In the genomic region with DNA sequence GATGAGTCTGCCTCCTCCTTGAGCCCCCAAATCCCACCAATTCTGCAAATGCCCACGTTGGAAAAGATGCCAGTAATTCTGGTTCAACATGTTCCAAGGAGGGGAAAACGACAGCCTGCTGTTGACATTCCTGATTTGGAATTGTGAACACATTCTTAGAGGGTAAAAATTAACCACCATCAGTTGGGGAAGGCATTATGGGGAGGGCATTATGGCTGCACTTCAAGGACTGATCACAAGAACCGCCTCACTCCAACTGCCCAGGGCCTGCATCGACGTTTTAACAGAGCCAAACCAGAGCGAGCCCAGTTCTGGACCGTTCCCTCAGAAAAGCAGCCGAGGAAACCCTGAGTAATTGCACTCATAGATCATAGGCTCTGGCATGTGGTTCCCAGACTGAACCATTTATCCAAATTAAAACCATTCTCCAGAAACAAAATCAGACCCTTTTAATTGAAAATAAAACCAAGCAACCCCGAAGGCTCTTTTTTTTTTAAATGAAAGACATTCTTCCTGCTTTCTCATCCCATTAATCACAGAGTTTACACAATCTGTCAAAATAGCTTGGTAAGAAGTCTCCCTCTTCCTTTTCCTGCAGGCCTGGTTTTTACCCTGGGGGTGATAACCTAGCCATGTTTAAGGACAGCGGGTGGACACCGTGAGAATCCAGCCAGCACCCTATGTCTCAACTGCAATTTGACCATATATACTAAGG, we compare ENCODE assay signal across 1 cellular context.
TF ChIP-seq lines count a peak whose summit lies in the region.

No MANE protein-coding gene starts in this region.

TF ChIP-seq in SK-N-SH, 30 proteins besides CTCF, POLR2A, EP300 and RAD21 (continued from another document):
- TF ChIP-seq, protein P1, sequence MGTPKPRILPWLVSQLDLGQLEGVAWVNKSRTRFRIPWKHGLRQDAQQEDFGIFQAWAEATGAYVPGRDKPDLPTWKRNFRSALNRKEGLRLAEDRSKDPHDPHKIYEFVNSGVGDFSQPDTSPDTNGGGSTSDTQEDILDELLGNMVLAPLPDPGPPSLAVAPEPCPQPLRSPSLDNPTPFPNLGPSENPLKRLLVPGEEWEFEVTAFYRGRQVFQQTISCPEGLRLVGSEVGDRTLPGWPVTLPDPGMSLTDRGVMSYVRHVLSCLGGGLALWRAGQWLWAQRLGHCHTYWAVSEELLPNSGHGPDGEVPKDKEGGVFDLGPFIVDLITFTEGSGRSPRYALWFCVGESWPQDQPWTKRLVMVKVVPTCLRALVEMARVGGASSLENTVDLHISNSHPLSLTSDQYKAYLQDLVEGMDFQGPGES (IDR thresholded peaks at IDR 0.05; ENCODE audit: low read depth, low read length): peak; percentile 21; the same call in 1 of the 2 replicates
- TF ChIP-seq NFIC (IDR thresholded peaks at IDR 0.05; ENCODE audit: borderline replicate concordance) (peak; percentile 86), FOXM1 (IDR thresholded peaks at IDR 0.05; ENCODE audit: low read depth) (peak; percentile 85; the same call in 1 of the 2 replicates), TAF1 (IDR thresholded peaks at IDR 0.05; ENCODE audit: borderline replicate concordance, low read depth, low read length) (no peak), MXI1 (IDR thresholded peaks at IDR 0.05; ENCODE audit: low read depth, low read length) (no peak), YY1 (IDR thresholded peaks at IDR 0.05; ENCODE audit: low read depth) (peak; percentile 38; the same call in 1 of the 2 replicates), TEAD4 (IDR thresholded peaks at IDR 0.05; ENCODE audit: borderline replicate concordance, insufficient read depth) (peak; percentile 93), RCOR1 (IDR thresholded peaks at IDR 0.05; ENCODE audit: low read length) (peak; percentile 100), CHD2 (IDR thresholded peaks at IDR 0.05; ENCODE audit: low read length, partially characterized antibody) (peak; percentile 65), JUND (IDR thresholded peaks at IDR 0.05) (peak; percentile 87), TCF12 (IDR thresholded peaks at IDR 0.05) (peak; percentile 100)
- TF ChIP-seq, protein P2, sequence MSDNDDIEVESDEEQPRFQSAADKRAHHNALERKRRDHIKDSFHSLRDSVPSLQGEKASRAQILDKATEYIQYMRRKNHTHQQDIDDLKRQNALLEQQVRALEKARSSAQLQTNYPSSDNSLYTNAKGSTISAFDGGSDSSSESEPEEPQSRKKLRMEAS (IDR thresholded peaks at IDR 0.05; ENCODE audit: low read depth): peak; percentile 87
- TF ChIP-seq, protein P3, sequence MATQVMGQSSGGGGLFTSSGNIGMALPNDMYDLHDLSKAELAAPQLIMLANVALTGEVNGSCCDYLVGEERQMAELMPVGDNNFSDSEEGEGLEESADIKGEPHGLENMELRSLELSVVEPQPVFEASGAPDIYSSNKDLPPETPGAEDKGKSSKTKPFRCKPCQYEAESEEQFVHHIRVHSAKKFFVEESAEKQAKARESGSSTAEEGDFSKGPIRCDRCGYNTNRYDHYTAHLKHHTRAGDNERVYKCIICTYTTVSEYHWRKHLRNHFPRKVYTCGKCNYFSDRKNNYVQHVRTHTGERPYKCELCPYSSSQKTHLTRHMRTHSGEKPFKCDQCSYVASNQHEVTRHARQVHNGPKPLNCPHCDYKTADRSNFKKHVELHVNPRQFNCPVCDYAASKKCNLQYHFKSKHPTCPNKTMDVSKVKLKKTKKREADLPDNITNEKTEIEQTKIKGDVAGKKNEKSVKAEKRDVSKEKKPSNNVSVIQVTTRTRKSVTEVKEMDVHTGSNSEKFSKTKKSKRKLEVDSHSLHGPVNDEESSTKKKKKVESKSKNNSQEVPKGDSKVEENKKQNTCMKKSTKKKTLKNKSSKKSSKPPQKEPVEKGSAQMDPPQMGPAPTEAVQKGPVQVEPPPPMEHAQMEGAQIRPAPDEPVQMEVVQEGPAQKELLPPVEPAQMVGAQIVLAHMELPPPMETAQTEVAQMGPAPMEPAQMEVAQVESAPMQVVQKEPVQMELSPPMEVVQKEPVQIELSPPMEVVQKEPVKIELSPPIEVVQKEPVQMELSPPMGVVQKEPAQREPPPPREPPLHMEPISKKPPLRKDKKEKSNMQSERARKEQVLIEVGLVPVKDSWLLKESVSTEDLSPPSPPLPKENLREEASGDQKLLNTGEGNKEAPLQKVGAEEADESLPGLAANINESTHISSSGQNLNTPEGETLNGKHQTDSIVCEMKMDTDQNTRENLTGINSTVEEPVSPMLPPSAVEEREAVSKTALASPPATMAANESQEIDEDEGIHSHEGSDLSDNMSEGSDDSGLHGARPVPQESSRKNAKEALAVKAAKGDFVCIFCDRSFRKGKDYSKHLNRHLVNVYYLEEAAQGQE (IDR thresholded peaks at IDR 0.05; ENCODE audit: low read depth, low read length): no peak
- TF ChIP-seq, protein P4, sequence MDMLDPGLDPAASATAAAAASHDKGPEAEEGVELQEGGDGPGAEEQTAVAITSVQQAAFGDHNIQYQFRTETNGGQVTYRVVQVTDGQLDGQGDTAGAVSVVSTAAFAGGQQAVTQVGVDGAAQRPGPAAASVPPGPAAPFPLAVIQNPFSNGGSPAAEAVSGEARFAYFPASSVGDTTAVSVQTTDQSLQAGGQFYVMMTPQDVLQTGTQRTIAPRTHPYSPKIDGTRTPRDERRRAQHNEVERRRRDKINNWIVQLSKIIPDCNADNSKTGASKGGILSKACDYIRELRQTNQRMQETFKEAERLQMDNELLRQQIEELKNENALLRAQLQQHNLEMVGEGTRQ (IDR thresholded peaks at IDR 0.05; ENCODE audit: borderline replicate concordance, low read depth, low read length): no peak
